In the genomic region with DNA sequence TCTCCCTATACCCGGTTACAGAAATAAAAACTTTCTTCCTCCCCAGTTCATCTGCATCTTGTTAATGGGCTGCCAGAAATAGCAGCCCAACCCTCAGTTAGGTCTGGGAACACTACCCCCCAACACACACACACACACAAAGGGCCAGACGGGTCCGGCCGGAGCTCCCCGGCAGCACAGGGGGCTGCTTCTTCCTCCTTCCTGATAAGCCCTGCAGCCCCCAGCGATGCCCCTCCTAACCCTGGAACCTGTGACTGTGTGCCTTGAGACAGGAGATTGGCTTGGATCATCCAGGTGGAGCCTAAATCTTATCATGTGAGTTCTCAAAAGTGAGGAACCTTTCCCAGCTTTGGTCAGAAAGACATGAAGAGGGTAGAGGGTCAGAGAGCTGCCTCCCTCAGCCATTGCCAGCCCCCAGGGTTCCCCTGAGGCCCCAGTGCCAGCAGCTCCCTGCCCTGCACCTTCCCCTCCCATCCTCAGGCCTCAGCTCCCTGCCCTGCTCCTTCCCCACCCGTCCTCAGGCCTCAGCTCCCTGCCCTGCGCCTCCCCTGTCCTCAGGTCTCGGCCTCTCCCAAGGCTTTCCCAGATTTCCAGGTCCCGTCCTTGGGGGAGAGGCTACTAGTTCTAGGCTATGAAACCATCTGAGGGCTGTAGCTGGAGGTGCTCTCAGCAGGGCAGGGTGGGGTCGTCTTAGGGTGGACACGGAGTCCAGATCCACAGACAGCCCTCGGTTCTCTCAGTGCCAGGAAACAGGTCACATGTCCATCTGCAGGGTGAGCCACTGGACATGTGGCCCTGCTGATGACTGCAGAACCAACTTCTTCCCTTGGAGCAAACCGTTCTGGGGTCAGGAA, we compare ENCODE assay signal across 26 cellular contexts. TPM values are rescaled to one million over a fixed set of nuclear protein-coding genes. Genes with fewer than 3 reads are reported as not detected.
"Had no signal": no experiment of that assay in that cellular context is flagged by ENCODE, and none has a peak within 500 bp of the region (broad histone marks: within the 10 kb centered on the region; RNA-seq: fewer than 3 reads in every experiment).

No MANE protein-coding gene starts in this region.

- H3K27me3 ChIP-seq: ovary, tibial artery, uterus had no signal

- H3K4me3 ChIP-seq: heart right ventricle, lower lobe of right lung, ovary, tibial artery, uterus had no signal

- H3K4me1 ChIP-seq: lower lobe of right lung, uterus had no signal

- H3K36me3 ChIP-seq: heart right ventricle, lower lobe of right lung, ovary, tibial artery, uterus had no signal

- H3K36me3 Mint-ChIP-seq: mesothelial cell of epicardium; naive thymus-derived CD8-positive, alpha-beta T cell; stimulated activated effector memory CD8-positive, alpha-beta T cell treated with anti-CD3 and anti-CD28 coated beads, Interleukin-12 subunit alpha, Interleukin-12 subunit beta, amount 100 ng/mL, for 72 hours had no signal

- FAIRE-seq: endometrium, small intestine had no signal

- DNase-seq: activated B cell treated with CpG ODN at 0.5 μM for 24 hours; activated CD4-positive, alpha-beta T cell treated with anti-CD3 and anti-CD28 coated beads for 4 hours; activated effector memory CD4-positive, alpha-beta T cell treated with anti-CD3 and anti-CD28 coated beads, Interleukin-2, amount 50 U/mL, for 16 hours; activated naive CD4-positive, alpha-beta T cell treated with anti-CD3 and anti-CD28 coated beads, Interleukin-2, amount 50 U/mL, for 16 hours; activated naive CD8-positive, alpha-beta T cell treated with anti-CD3 and anti-CD28 coated beads, Interleukin-2, amount 50 U/mL, for 24 hours; activated T-cell treated with anti-CD3 and anti-CD28 coated beads, Interleukin-2, amount 50 U/mL, for 72 hours; effector CD4-positive, alpha-beta T cell; heart right ventricle; islet precursor cell; left colon; lower lobe of right lung; naive thymus-derived CD8-positive, alpha-beta T cell; ovary; small intestine; stimulated activated naive CD8-positive, alpha-beta T cell treated with anti-CD3 and anti-CD28 coated beads, Interleukin-15, amount 100 ng/mL, for 72 hours; T-helper 9 cell; tibial artery; uterus had no signal

- H3K27ac ChIP-seq: heart right ventricle, lower lobe of right lung, ovary, tibial artery, uterus had no signal

- H3K9me3 ChIP-seq: heart right ventricle, lower lobe of right lung, ovary, tibial artery, uterus had no signal

- H3K27ac Mint-ChIP-seq: activated B cell treated with CpG ODN at 0.5 μM for 24 hours; activated naive CD8-positive, alpha-beta T cell treated with anti-CD3 and anti-CD28 coated beads, Interleukin-2, amount 50 U/mL, for 24 hours; activated T-cell treated with anti-CD3 and anti-CD28 coated beads, Interleukin-2, amount 50 U/mL, for 72 hours; dendritic cell treated with granulocyte-macrophage colony-stimulating factor and Interleukin-4, amounts not matched to agents 40 ng/mL and 50 ng/mL, for 4 days; mesothelial cell of epicardium; stimulated activated effector memory CD8-positive, alpha-beta T cell treated with anti-CD3 and anti-CD28 coated beads, Interleukin-12 subunit alpha, Interleukin-12 subunit beta, amount 100 ng/mL, for 72 hours; stimulated activated naive CD8-positive, alpha-beta T cell treated with anti-CD3 and anti-CD28 coated beads, Interleukin-15, amount 100 ng/mL, for 72 hours had no signal

- H3K4me3 Mint-ChIP-seq: activated B cell treated with CpG ODN at 0.5 μM for 24 hours; activated naive CD8-positive, alpha-beta T cell treated with anti-CD3 and anti-CD28 coated beads, Interleukin-2, amount 50 U/mL, for 24 hours; activated T-cell treated with anti-CD3 and anti-CD28 coated beads, Interleukin-2, amount 50 U/mL, for 72 hours; dendritic cell treated with granulocyte-macrophage colony-stimulating factor and Interleukin-4, amounts not matched to agents 40 ng/mL and 50 ng/mL, for 4 days; mesothelial cell of epicardium; naive thymus-derived CD8-positive, alpha-beta T cell; stimulated activated effector memory CD8-positive, alpha-beta T cell treated with anti-CD3 and anti-CD28 coated beads, Interleukin-12 subunit alpha, Interleukin-12 subunit beta, amount 100 ng/mL, for 72 hours; stimulated activated naive CD8-positive, alpha-beta T cell treated with anti-CD3 and anti-CD28 coated beads, Interleukin-15, amount 100 ng/mL, for 72 hours had no signal

- H3K9me3 Mint-ChIP-seq: activated B cell treated with CpG ODN at 0.5 μM for 24 hours; activated naive CD8-positive, alpha-beta T cell treated with anti-CD3 and anti-CD28 coated beads, Interleukin-2, amount 50 U/mL, for 24 hours; activated T-cell treated with anti-CD3 and anti-CD28 coated beads, Interleukin-2, amount 50 U/mL, for 72 hours; dendritic cell treated with granulocyte-macrophage colony-stimulating factor and Interleukin-4, amounts not matched to agents 40 ng/mL and 50 ng/mL, for 4 days; mesothelial cell of epicardium; stimulated activated effector memory CD8-positive, alpha-beta T cell treated with anti-CD3 and anti-CD28 coated beads, Interleukin-12 subunit alpha, Interleukin-12 subunit beta, amount 100 ng/mL, for 72 hours; stimulated activated naive CD8-positive, alpha-beta T cell treated with anti-CD3 and anti-CD28 coated beads, Interleukin-15, amount 100 ng/mL, for 72 hours had no signal

- ATAC-seq: activated naive CD8-positive, alpha-beta T cell treated with anti-CD3 and anti-CD28 coated beads, Interleukin-2, amount 50 U/mL, for 24 hours; activated T-cell treated with anti-CD3 and anti-CD28 coated beads, Interleukin-2, amount 50 U/mL, for 72 hours; heart right ventricle; left colon; lower lobe of right lung; naive thymus-derived CD8-positive, alpha-beta T cell; sciatic nerve; stimulated activated effector memory CD8-positive, alpha-beta T cell treated with anti-CD3 and anti-CD28 coated beads, Interleukin-12 subunit alpha, Interleukin-12 subunit beta, amount 100 ng/mL, for 72 hours; stimulated activated naive CD8-positive, alpha-beta T cell treated with anti-CD3 and anti-CD28 coated beads, Interleukin-15, amount 100 ng/mL, for 72 hours had no signal

RNA-seq across cellular contexts. Expression of gene CST7, which starts 34.5 kb away (rescaled TPM):
- total RNA-seq: chondrocyte, epithelial cell of proximal tubule, fibroblast of villous mesenchyme, mesothelial cell of epicardium had no signal
